8 cellular contexts compared by ENCODE assay signal in genomic region chr3:183636221-183637105, GRCh38. TPM values are rescaled to one million over a fixed set of nuclear protein-coding genes. Genes with fewer than 3 reads are reported as not detected.
A peak's percentile ranks its signal among the peaks of the same experiment; 100 is the strongest.
DNase-seq lines count a peak whose midpoint lies in the region; ATAC-seq and TF ChIP-seq lines count a peak whose summit lies in the region.

No MANE protein-coding gene starts in this region.

- DNase-seq in NCI-H2029 (lab: John Stamatoyannopoulos, UW) (peak; percentile 97), T-helper 9 cell (peak; percentile 81), astrocyte of the cerebellum (ENCODE audit: low read depth) (peak; percentile 84), hepatic stellate cell (ENCODE audit: low spot score) (peak; percentile 89), putamen (ENCODE audit: low spot score) (peak; percentile 97), vagina (ENCODE audit: extremely low spot score in 2 of 2) (peak; percentile 97)

- in situ Hi-C loops in astrocyte of the cerebellum (cut with HindIII; ENCODE audit: low sequenced_read_pairs) = no loop called here

- no peaks in the 10 kb centered on the region for H3K9me3 ChIP-seq in vagina

- no peaks in the 10 kb centered on the region for H3K36me3 ChIP-seq in vagina

- H3K4me1 ChIP-seq in vagina = peaks cover 37% of the 10 kb centered on the region

- intact Hi-C loops in vagina (cut with DNase I) = no loop called here

- no peak for TF ChIP-seq CTCF in astrocyte of the cerebellum (IDR thresholded peaks at IDR 0.05; ENCODE audit: low read depth, low read length, missing control alignments)
- no peak for TF ChIP-seq CTCF in vagina (IDR thresholded peaks at IDR 0.05)

- H3K27me3 ChIP-seq in vagina = no peaks in the 10 kb centered on the region

- peak overlapping the region; percentile 100 for H3K27ac ChIP-seq in vagina

- H3K4me3 ChIP-seq in astrocyte of the cerebellum (ENCODE audit: low read depth, low read length) = peak overlapping the region; percentile 91
- H3K4me3 ChIP-seq in vagina = peak overlapping the region; percentile 92 to 93

- peak; percentile 34 to 48 for TF ChIP-seq POLR2A in vagina (IDR thresholded peaks at IDR 0.05)

- ATAC-seq in GM18508 (IDR thresholded peaks at IDR 0.05; ENCODE audit: insufficient read depth, unreplicated experiment) (peak; percentile 66), HG02981 (IDR thresholded peaks at IDR 0.05; ENCODE audit: unreplicated experiment) (peak; percentile 80)

RNA-seq across cellular contexts. Expression of gene KLHL24, which starts 1.0 kb away (rescaled TPM):
- 53.5 TPM for total RNA-seq in vagina

Comparison
In these comparisons a context has a peak if more than half of its experiments do, and no peak if none do; other contexts are left out.
1. Peak in every context shown above with its lines: DNase-seq, ATAC-seq, H3K4me3 ChIP-seq and H3K27ac ChIP-seq.